Comparison of ENCODE assay signal across 9 cellular contexts in the genomic region with DNA sequence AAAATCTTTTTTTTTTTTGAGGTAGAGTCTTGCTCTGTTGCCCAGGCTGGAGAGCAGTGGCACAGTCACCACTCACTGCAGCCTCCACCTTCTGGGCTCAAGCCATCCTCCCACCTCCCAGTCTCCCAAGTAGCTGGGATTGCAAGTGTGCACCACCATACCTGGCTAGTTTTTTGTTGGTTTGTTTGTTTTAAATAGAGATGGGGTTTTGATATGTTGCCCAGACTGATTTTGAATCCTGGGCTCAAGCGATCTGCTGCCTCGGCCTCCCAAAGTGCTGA. TPM values are rescaled to one million over a fixed set of nuclear protein-coding genes. Genes with fewer than 3 reads are reported as not detected.
A peak's percentile ranks its signal among the peaks of the same experiment; 100 is the strongest.
DNase-seq lines count a peak whose midpoint lies in the region; ATAC-seq and TF ChIP-seq lines count a peak whose summit lies in the region.
"Had no signal": no experiment of that assay in that cellular context is flagged by ENCODE, and none has a peak within 500 bp of the region (broad histone marks: within the 10 kb centered on the region; RNA-seq: fewer than 3 reads in every experiment).

No MANE protein-coding gene starts in this region.

- no peaks in the 10 kb centered on the region for H3K27me3 ChIP-seq in KMS-11 (ENCODE audit: insufficient read depth, low read depth)
- H3K27me3 ChIP-seq in colonic mucosa, result no peaks in the 10 kb centered on the region
- no peaks in the 10 kb centered on the region for H3K27me3 ChIP-seq in testis

- H2AFZ ChIP-seq in KMS-11 (ENCODE audit: low read depth), result no peak overlapping the region

- no peaks in the 10 kb centered on the region for H4K20me1 ChIP-seq in KMS-11 (ENCODE audit: insufficient read depth)

- H3K9ac ChIP-seq in KMS-11 (no peak overlapping the region), colonic mucosa (ENCODE audit: low read depth in 2 of 2, low read length in 2 of 2) (no peak overlapping the region)

- peaks cover 0 to 9% of the 10 kb centered on the region in 2 donors for H3K36me3 Mint-ChIP-seq in CD14-positive monocyte
- peaks cover 11% of the 10 kb centered on the region for H3K36me3 Mint-ChIP-seq in neural crest cell (ENCODE audit: low read depth)

- no peak for TF ChIP-seq CTCF in CD14-positive monocyte (IDR thresholded peaks at IDR 0.05)
- no peak for TF ChIP-seq CTCF in KMS-11 (conservative IDR thresholded peaks at IDR 0.05; ENCODE audit: low read depth, low read length)
- TF ChIP-seq CTCF in colonic mucosa (IDR thresholded peaks at IDR 0.05), result no peak
- no peak for TF ChIP-seq CTCF in neural crest cell (conservative IDR thresholded peaks at IDR 0.05)
- no peak for TF ChIP-seq CTCF in testis (IDR thresholded peaks at IDR 0.05)

- H3K27ac ChIP-seq in KMS-11 (no peak overlapping the region), colonic mucosa (no peak overlapping the region), testis (no peak overlapping the region)

- no peaks in the 10 kb centered on the region for H3K9me3 ChIP-seq in colonic mucosa
- no peaks in the 10 kb centered on the region for H3K9me3 ChIP-seq in testis

- no peak for TF ChIP-seq POLR2A in testis (IDR thresholded peaks at IDR 0.05)

- H3K4me3 ChIP-seq in KMS-11 (IDR thresholded peaks at IDR 0.05; ENCODE audit: insufficient read depth, low read depth, low read length), result no peak overlapping the region
- H3K4me3 ChIP-seq in colonic mucosa, result peak overlapping the region; percentile 65
- no peak overlapping the region for H3K4me3 ChIP-seq in testis

- H3K9me3 Mint-ChIP-seq in CD14-positive monocyte, result peaks cover 0 to 2% (median 0%) of the 10 kb centered on the region in 7 donors
- H3K9me3 Mint-ChIP-seq in neural crest cell, result no peaks in the 10 kb centered on the region

- H3K27me3 Mint-ChIP-seq in CD14-positive monocyte (ENCODE audit: low read depth in 3 of 3) (peaks cover 7 to 18% (median 13%) of the 10 kb centered on the region in 3 donors), neural crest cell (ENCODE audit: low read depth) (peaks cover 4% of the 10 kb centered on the region)

- WGBS in testis, 2 donors, result 91 to 100% methylated on average over 2 of the region's 2 CpGs

- DNase-seq in CD14-positive monocyte (ENCODE audit: low spot score), result no peak
- no peak for DNase-seq in colonic mucosa
- no peak for DNase-seq in neural crest cell (ENCODE audit: low read depth, low spot score)
- no peak for DNase-seq in testis
- DNase-seq in NCI-H345 treated with DMSO at 0.1 percent for 48 hours (lab: John Stamatoyannopoulos, UW; ENCODE audit: unreplicated experiment), result no peak
- no peak for DNase-seq in activated effector memory CD4-positive, alpha-beta T cell treated with anti-CD3 and anti-CD28 coated beads, Interleukin-2, amount 50 U/mL, for 16 hours
- DNase-seq: DMS79 treated with DMSO at 0.1 percent for 48 hours had no signal

- peak overlapping the region; percentile 81; the same call in 1 of the 2 replicates for H3K4me2 ChIP-seq in KMS-11

- ATAC-seq in GM21447 (IDR thresholded peaks at IDR 0.05; ENCODE audit: unreplicated experiment), result no peak

- H3K4me3 Mint-ChIP-seq in CD14-positive monocyte, result peak overlapping the region; percentile 13 to 97
- H3K4me3 Mint-ChIP-seq in neural crest cell, result peak overlapping the region; percentile 94

- H3K27ac Mint-ChIP-seq in CD14-positive monocyte (no peak overlapping the region), neural crest cell (ENCODE audit: unreplicated experiment) (no peak overlapping the region)

- H3K79me2 ChIP-seq in KMS-11 (ENCODE audit: insufficient read depth, low read depth), result 0 out of 2 replicates have a peak, but pooled peaks cover 5% of the 10 kb centered on the region

- H3K4me1 ChIP-seq in KMS-11 (ENCODE audit: low read depth, poor library complexity, severe bottlenecking), result peaks cover 16% of the 10 kb centered on the region
- no peaks in the 10 kb centered on the region for H3K4me1 ChIP-seq in colonic mucosa
- peaks cover 6% of the 10 kb centered on the region for H3K4me1 ChIP-seq in testis

- H3K4me1 Mint-ChIP-seq in CD14-positive monocyte, result peaks cover 44% of the 10 kb centered on the region
- peaks cover 26% of the 10 kb centered on the region for H3K4me1 Mint-ChIP-seq in neural crest cell

- H3K36me3 ChIP-seq in KMS-11 (ENCODE audit: insufficient read depth) (no peaks in the 10 kb centered on the region), colonic mucosa (no peaks in the 10 kb centered on the region), testis (ENCODE audit: low read depth, missing control alignments) (no peaks in the 10 kb centered on the region)

- intact Hi-C loops in CD14-positive monocyte (cut with micrococcal nuclease) (loop anchor here in 1 of 2 donors (5.0 kb wide), 1 partner anchor 133 kb away; a partner anchor contains a TSS), colonic mucosa (cut with DNase I) (loop anchor here (5.0 kb wide), 1 partner anchor 128 kb away; no protein-coding TSS in a partner anchor), testis (cut with DNase I; ENCODE audit: low total_unique reads) (no loop called here)

RNA-seq across cellular contexts. Expression of a gene that starts 2.0 kb away (rescaled TPM):
- 1 to 10 TPM; 1.8 to 2.1 TPM for polyA plus RNA-seq in CD14-positive monocyte
- total RNA-seq in colonic mucosa, result 1 to 10 TPM; 9.3 to 9.7 TPM
- 28.5 and 33.1 TPM in 2 replicates for total RNA-seq in neural crest cell
- total RNA-seq in testis, result 10 to 100 TPM; 35.6 to 53.4 TPM
- 37.8 TPM for polyA plus RNA-seq in testis (ENCODE audit: insufficient read depth, low read depth, low replicate concordance)
